Comparison of ENCODE assay signal across 8 cellular contexts in genomic region chr5:172113036-172113435, GRCh38.
DNase-seq lines count a peak whose midpoint lies in the region; ATAC-seq and TF ChIP-seq lines count a peak whose summit lies in the region.

No MANE protein-coding gene starts in this region.

- TF ChIP-seq EP300 in gastroesophageal sphincter (IDR thresholded peaks at IDR 0.05): no peak

- DNase-seq in activated CD4-positive, alpha-beta T cell treated with anti-CD3 and anti-CD28 coated beads for 4 hours: peak; percentile 60 to 62
- peak; percentile 58 to 72 (median 62) for DNase-seq in effector memory CD4-positive, alpha-beta T cell
- peak; percentile 65 to 66 for DNase-seq in stimulated activated CD8-positive, alpha-beta memory T cell treated with anti-CD3 and anti-CD28 coated beads, Interleukin-2, amount 100 ng/mL, for 48 hours (ENCODE audit: low read depth in 2 of 2)
- DNase-seq in NCI-H1048 (lab: John Stamatoyannopoulos, UW) (no peak), NCI-H510A (lab: John Stamatoyannopoulos, UW) (no peak)

- peak overlapping the region; percentile 31 for H3K4me3 ChIP-seq in effector memory CD4-positive, alpha-beta T cell (ENCODE audit: insufficient read depth, low read depth, low read length, poor library complexity, severe bottlenecking)
- no peak overlapping the region for H3K4me3 ChIP-seq in gastroesophageal sphincter

- no peaks in the 10 kb centered on the region for H3K27me3 ChIP-seq in effector memory CD4-positive, alpha-beta T cell (replicated peaks; ENCODE audit: control insufficient read depth, insufficient read depth, low read length, poor library complexity, severe bottlenecking)
- H3K27me3 ChIP-seq in gastroesophageal sphincter: no peaks in the 10 kb centered on the region

- peak; percentile 23 for ATAC-seq in HG02981 (IDR thresholded peaks at IDR 0.05; ENCODE audit: unreplicated experiment)
- no peak for ATAC-seq in gastroesophageal sphincter
- no peak for ATAC-seq in HG03520 (IDR thresholded peaks at IDR 0.05; ENCODE audit: unreplicated experiment)

- H3K9me3 ChIP-seq in effector memory CD4-positive, alpha-beta T cell (ENCODE audit: control insufficient read depth, low read length): no peaks in the 10 kb centered on the region
- H3K9me3 ChIP-seq in gastroesophageal sphincter: no peaks in the 10 kb centered on the region

- peaks cover 16% of the 10 kb centered on the region for H3K36me3 ChIP-seq in effector memory CD4-positive, alpha-beta T cell (ENCODE audit: control insufficient read depth, insufficient read depth, low read length)
- H3K36me3 ChIP-seq in gastroesophageal sphincter: peaks cover 0 to 25% of the 10 kb centered on the region in 2 donors

- WGBS in gastroesophageal sphincter (ENCODE audit: low coverage in 1 of 2), 2 donors: 91 to 100% methylated on average over 4 to 7 of the region's 7 CpGs

- peaks cover 51% of the 10 kb centered on the region for H3K4me1 ChIP-seq in effector memory CD4-positive, alpha-beta T cell (ENCODE audit: control insufficient read depth, insufficient read depth, low read length, poor library complexity, severe bottlenecking)
- peaks cover 0 to 29% (median 14%) of the 10 kb centered on the region in 3 donors for H3K4me1 ChIP-seq in gastroesophageal sphincter

- TF ChIP-seq CTCF in gastroesophageal sphincter (IDR thresholded peaks at IDR 0.05): no peak

- TF ChIP-seq POLR2A in gastroesophageal sphincter (IDR thresholded peaks at IDR 0.05): no peak

- H3K27ac ChIP-seq in effector memory CD4-positive, alpha-beta T cell (ENCODE audit: insufficient read depth, low read length, poor library complexity, severe bottlenecking): peak overlapping the region; percentile 73
- no peak overlapping the region for H3K27ac ChIP-seq in gastroesophageal sphincter

Comparison
In these comparisons a context has a peak if more than half of its experiments do, and no peak if none do; other contexts are left out.
1. DNase-seq: peak in activated CD4-positive, alpha-beta T cell treated with anti-CD3 and anti-CD28 coated beads for 4 hours (2 of 2), effector memory CD4-positive, alpha-beta T cell (3 of 3) and stimulated activated CD8-positive, alpha-beta memory T cell treated with anti-CD3 and anti-CD28 coated beads, Interleukin-2, amount 100 ng/mL, for 48 hours (2 of 2); none in NCI-H1048 (single experiment) and NCI-H510A (single experiment).